Comparison of ENCODE assay signal across 1 cellular context in genomic region chr4:10093273-10093621, GRCh38.
TF ChIP-seq lines count a peak whose summit lies in the region.

No MANE protein-coding gene starts in this region.

TF ChIP-seq in IMR-90, 13 proteins besides CTCF, POLR2A, EP300 and RAD21:
- TF ChIP-seq CHD1 (IDR thresholded peaks at IDR 0.05; ENCODE audit: low read depth, low read length) = no peak
- TF ChIP-seq MAZ (IDR thresholded peaks at IDR 0.05; ENCODE audit: borderline replicate concordance, low read depth, low read length) = no peak
- no peak for TF ChIP-seq RFX5 (IDR thresholded peaks at IDR 0.05; ENCODE audit: low read depth, low read length)
